ENCODE assay signal across 1 cellular context in the genomic region with DNA sequence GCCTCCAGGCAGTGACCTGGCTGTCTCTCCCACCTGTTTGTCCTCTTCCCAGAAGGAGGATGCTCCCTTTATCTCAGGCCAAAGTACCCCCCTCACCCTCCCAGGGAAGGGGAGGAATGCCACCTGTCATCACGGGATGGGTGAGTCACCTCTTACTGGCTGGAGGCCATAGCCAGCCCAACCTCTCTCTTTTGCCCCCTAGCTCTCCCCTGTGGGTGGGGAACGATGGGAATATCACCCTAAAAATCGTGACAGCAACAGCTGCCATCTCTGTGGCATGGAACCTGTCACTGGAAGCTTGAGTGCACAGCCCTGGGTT.
TF ChIP-seq lines count a peak whose summit lies in the region.

No MANE protein-coding gene starts in this region.

TF ChIP-seq in SK-N-SH treated with all-trans-retinoic acid at 6 μM for 48 hours, 23 proteins besides CTCF, POLR2A, EP300 and RAD21 (continued from another document):
- no peak for TF ChIP-seq ZNF70 (CRISPR knock-in tag; IDR thresholded peaks at IDR 0.05)
- TF ChIP-seq GLIS3 (CRISPR knock-in tag; IDR thresholded peaks at IDR 0.05) = no peak
- TF ChIP-seq ISL1 (CRISPR knock-in tag; IDR thresholded peaks at IDR 0.05) = no peak
- no peak for TF ChIP-seq CSDC2 (CRISPR knock-in tag; IDR thresholded peaks at IDR 0.05)
- TF ChIP-seq ESRRG (CRISPR knock-in tag; IDR thresholded peaks at IDR 0.05) = no peak
- TF ChIP-seq TCF4 (CRISPR knock-in tag; IDR thresholded peaks at IDR 0.05; ENCODE audit: borderline replicate concordance) = no peak
- no peak for TF ChIP-seq ZNF8 (CRISPR knock-in tag; IDR thresholded peaks at IDR 0.05)
- no peak for TF ChIP-seq TSHZ2 (CRISPR knock-in tag; IDR thresholded peaks at IDR 0.05)
- no peak for TF ChIP-seq TOX (CRISPR knock-in tag; IDR thresholded peaks at IDR 0.05; ENCODE audit: borderline replicate concordance)
